ENCODE assay signal across 11 cellular contexts in genomic region chr2:239291505-239292350, GRCh38.
A peak's percentile ranks its signal among the peaks of the same experiment; 100 is the strongest.
DNase-seq lines count a peak whose midpoint lies in the region; ATAC-seq and TF ChIP-seq lines count a peak whose summit lies in the region.
"Had no signal": no experiment of that assay in that cellular context is flagged by ENCODE, and none has a peak within 500 bp of the region (broad histone marks: within the 10 kb centered on the region; RNA-seq: fewer than 3 reads in every experiment).

No MANE protein-coding gene starts in this region.

- peaks cover 76% of the 10 kb centered on the region for H3K4me1 Mint-ChIP-seq in CD4-positive, alpha-beta T cell (ENCODE audit: low read depth)
- peaks cover 67% of the 10 kb centered on the region for H3K4me1 Mint-ChIP-seq in activated T-helper 2 cell treated with anti-CD3 and anti-CD28 coated beads, Interferon-gamma antibody, Interleukin-2, Interleukin-4, amounts not matched to agents 10 μg/mL and 5 μg/mL and 100 μg/mL, durations not matched to agents 14 hours and 24 hours and 36 hours (ENCODE audit: low read depth)
- H3K4me1 Mint-ChIP-seq in activated T-cell treated with anti-CD3 and anti-CD28 coated beads, Interleukin-2, amount 50 U/mL, for 4 hours (ENCODE audit: low read depth) = peaks cover 78% of the 10 kb centered on the region

- no peak for TF ChIP-seq CTCF in CD4-positive, alpha-beta T cell (IDR thresholded peaks at IDR 0.05)

- H3K9me3 Mint-ChIP-seq in CD4-positive, alpha-beta T cell = no peaks in the 10 kb centered on the region
- H3K9me3 Mint-ChIP-seq in activated T-helper 2 cell treated with anti-CD3 and anti-CD28 coated beads, Interferon-gamma antibody, Interleukin-2, Interleukin-4, amounts not matched to agents 10 μg/mL and 5 μg/mL and 100 μg/mL, durations not matched to agents 14 hours and 24 hours and 36 hours = no peaks in the 10 kb centered on the region
- H3K9me3 Mint-ChIP-seq in activated T-cell treated with anti-CD3 and anti-CD28 coated beads, Interleukin-2, amount 50 U/mL, for 4 hours = no peaks in the 10 kb centered on the region

- H3K18ac ChIP-seq in neuronal stem cell (ENCODE audit: low read length) = peak overlapping the region; percentile 97

- no CpG with 5 or more reads among the region's 29 CpGs for WGBS in neuronal stem cell (ENCODE audit: extremely low coverage in 2 of 2, insufficient read length in 2 of 2, insufficient replicate concordance in 1 of 2), 2 donors

- H2BK120ac ChIP-seq in neuronal stem cell (ENCODE audit: low read depth, low read length) = peak overlapping the region; percentile 85

- H3K27ac Mint-ChIP-seq in CD4-positive, alpha-beta T cell = peak overlapping the region; percentile 95
- H3K27ac Mint-ChIP-seq in activated T-helper 2 cell treated with anti-CD3 and anti-CD28 coated beads, Interferon-gamma antibody, Interleukin-2, Interleukin-4, amounts not matched to agents 10 μg/mL and 5 μg/mL and 100 μg/mL, durations not matched to agents 14 hours and 24 hours and 36 hours = no peak overlapping the region
- H3K27ac Mint-ChIP-seq: activated CD4-positive, alpha-beta T cell treated with anti-CD3 and anti-CD28 coated beads for 36 hours had no signal

- H2BK5ac ChIP-seq in neuronal stem cell (ENCODE audit: low read length) = peak overlapping the region; percentile 82

- H3K9me3 ChIP-seq in CD4-positive, alpha-beta T cell (ENCODE audit: control insufficient read depth, low read length) = no peaks in the 10 kb centered on the region
- H3K9me3 ChIP-seq in neuronal stem cell (replicated peaks in 1 of 2; ENCODE audit: control insufficient read depth in 2 of 2, insufficient read depth in 1 of 2, low read depth in 1 of 2, low read length in 2 of 2) = peaks cover 0 to 2% of the 10 kb centered on the region in 2 donors
- H3K9me3 ChIP-seq: Caco-2, left lung had no signal

- H3K27ac ChIP-seq in CD4-positive, alpha-beta T cell (ENCODE audit: low read depth, low read length) = no peak overlapping the region
- H3K27ac ChIP-seq in neuronal stem cell (replicated peaks; ENCODE audit: low read length) = peak overlapping the region; percentile 76
- H3K27ac ChIP-seq: left lung had no signal

- H3K4me1 ChIP-seq in neuronal stem cell (ENCODE audit: control insufficient read depth in 2 of 2, insufficient read depth in 1 of 2, low read depth in 1 of 2, low read length in 2 of 2) = peaks cover 58 to 79% of the 10 kb centered on the region in 2 donors

- no peaks in the 10 kb centered on the region for H3K27me3 ChIP-seq in CD4-positive, alpha-beta T cell (ENCODE audit: control insufficient read depth, insufficient read depth, low read length)
- H3K27me3 ChIP-seq in neuronal stem cell (ENCODE audit: control insufficient read depth in 3 of 3, insufficient read depth in 3 of 3, low read depth in 1 of 3, low read length in 3 of 3) = peaks cover 0 to 2% (median 0%) of the 10 kb centered on the region in 3 experiments
- H3K27me3 ChIP-seq: left lung had no signal

- DNase-seq in CD4-positive, alpha-beta T cell = no peak
- DNase-seq in NCI-H345 (lab: John Stamatoyannopoulos, UW) = peak; percentile 87
- DNase-seq in Right ventricle myocardium inferior (ENCODE audit: missing footprints) = peak; percentile 54
- DNase-seq in neuronal stem cell (ENCODE audit: low spot score) = peak; percentile 82
- no peak for DNase-seq in activated T-helper 2 cell treated with anti-CD3 and anti-CD28 coated beads, Interferon-gamma antibody, Interleukin-2, Interleukin-4, amounts not matched to agents 10 μg/mL and 5 μg/mL and 100 μg/mL, durations not matched to agents 14 hours and 24 hours and 36 hours (ENCODE audit: low spot score)
- no peak for DNase-seq in activated T-cell treated with anti-CD3 and anti-CD28 coated beads, Interleukin-2, amount 50 U/mL, for 4 hours
- no peak for DNase-seq in activated CD4-positive, alpha-beta T cell treated with anti-CD3 and anti-CD28 coated beads for 48 hours
- DNase-seq: activated CD4-positive, alpha-beta T cell treated with anti-CD3 and anti-CD28 coated beads for 36 hours; Caco-2 had no signal

- no peaks in the 10 kb centered on the region for H3K27me3 Mint-ChIP-seq in CD4-positive, alpha-beta T cell
- no peaks in the 10 kb centered on the region for H3K27me3 Mint-ChIP-seq in activated T-helper 2 cell treated with anti-CD3 and anti-CD28 coated beads, Interferon-gamma antibody, Interleukin-2, Interleukin-4, amounts not matched to agents 10 μg/mL and 5 μg/mL and 100 μg/mL, durations not matched to agents 14 hours and 24 hours and 36 hours (ENCODE audit: low read depth)
- H3K27me3 Mint-ChIP-seq in activated T-cell treated with anti-CD3 and anti-CD28 coated beads, Interleukin-2, amount 50 U/mL, for 4 hours (ENCODE audit: low read depth) = no peaks in the 10 kb centered on the region

- H3K9ac ChIP-seq in neuronal stem cell (ENCODE audit: low read depth, low read length, poor library complexity) = peak overlapping the region; percentile 91

- H2BK12ac ChIP-seq in neuronal stem cell (ENCODE audit: low read length) = peak overlapping the region; percentile 64

- peak overlapping the region; percentile 84 for H2BK15ac ChIP-seq in neuronal stem cell (ENCODE audit: low read length)

- H3K23ac ChIP-seq in neuronal stem cell (ENCODE audit: low read depth, low read length, poor library complexity) = peak overlapping the region; percentile 8

- CTCF ChIA-PET in CD4-positive, alpha-beta T cell (lab: Charles Lee) = interaction anchor here (7.8 kb wide), 1 partner anchor 24 kb away, joined by 79 read pairs; no protein-coding TSS in a partner anchor

- intact Hi-C loops in CD4-positive, alpha-beta T cell (cut with DNase I, micrococcal nuclease) = loop anchor here in 1 of 2 experiments (2.0 to 5.0 kb wide), 2 partner anchors 17 to 36 kb away; no protein-coding TSS in a partner anchor
- intact Hi-C loops in Right ventricle myocardium inferior (cut with DNase I) = no loop called here
- intact Hi-C loops in activated T-helper 2 cell treated with anti-CD3 and anti-CD28 coated beads, Interferon-gamma antibody, Interleukin-2, Interleukin-4, amounts not matched to agents 10 μg/mL and 5 μg/mL and 100 μg/mL, durations not matched to agents 14 hours and 24 hours and 36 hours (cut with micrococcal nuclease) = no loop called here

- H3K36me3 ChIP-seq in neuronal stem cell (replicated peaks in 1 of 2; ENCODE audit: control insufficient read depth in 2 of 2, insufficient read depth in 2 of 2, low read length in 2 of 2) = no peaks in the 10 kb centered on the region
- H3K36me3 ChIP-seq: left lung had no signal

- peak overlapping the region; percentile 86 for H2AK5ac ChIP-seq in neuronal stem cell (ENCODE audit: low read depth, low read length)

- H3K4ac ChIP-seq in neuronal stem cell (ENCODE audit: low read length) = peak overlapping the region; percentile 93

- H3K4me2 ChIP-seq in neuronal stem cell (ENCODE audit: insufficient read depth, low read length, poor library complexity, severe bottlenecking) = no peak overlapping the region

- H3K4me3 Mint-ChIP-seq in CD4-positive, alpha-beta T cell = no peak overlapping the region
- no peak overlapping the region for H3K4me3 Mint-ChIP-seq in activated T-helper 2 cell treated with anti-CD3 and anti-CD28 coated beads, Interferon-gamma antibody, Interleukin-2, Interleukin-4, amounts not matched to agents 10 μg/mL and 5 μg/mL and 100 μg/mL, durations not matched to agents 14 hours and 24 hours and 36 hours (ENCODE audit: low read depth)
- no peak overlapping the region for H3K4me3 Mint-ChIP-seq in activated T-cell treated with anti-CD3 and anti-CD28 coated beads, Interleukin-2, amount 50 U/mL, for 4 hours
- H3K4me3 Mint-ChIP-seq: activated CD4-positive, alpha-beta T cell treated with anti-CD3 and anti-CD28 coated beads for 36 hours had no signal

- no peak for ATAC-seq in CD4-positive, alpha-beta T cell (ENCODE audit: poor library complexity)
- ATAC-seq in Right ventricle myocardium inferior (no peak), HG03108 (IDR thresholded peaks at IDR 0.05; ENCODE audit: unreplicated experiment) (no peak)
- ATAC-seq in activated T-cell treated with anti-CD3 and anti-CD28 coated beads, Interleukin-2, amount 50 U/mL, for 4 hours = no peak
- ATAC-seq: activated CD4-positive, alpha-beta T cell treated with anti-CD3 and anti-CD28 coated beads for 36 hours; left lung had no signal

- no peak overlapping the region for H3K14ac ChIP-seq in neuronal stem cell (ENCODE audit: low read length)

- POLR2A ChIA-PET in CD4-positive, alpha-beta T cell (lab: Charles Lee) = interaction anchor here (0.6 to 1.2 kb wide), 2 partner anchors 30 to 53 kb away, joined by 3 read pairs; no protein-coding TSS in a partner anchor

- H3K36me3 Mint-ChIP-seq in CD4-positive, alpha-beta T cell (ENCODE audit: low read depth) = peaks cover 7% of the 10 kb centered on the region
- peaks cover 19% of the 10 kb centered on the region for H3K36me3 Mint-ChIP-seq in activated T-helper 2 cell treated with anti-CD3 and anti-CD28 coated beads, Interferon-gamma antibody, Interleukin-2, Interleukin-4, amounts not matched to agents 10 μg/mL and 5 μg/mL and 100 μg/mL, durations not matched to agents 14 hours and 24 hours and 36 hours (ENCODE audit: low read depth)
- H3K36me3 Mint-ChIP-seq in activated T-cell treated with anti-CD3 and anti-CD28 coated beads, Interleukin-2, amount 50 U/mL, for 4 hours (ENCODE audit: insufficient read depth) = peaks cover 11% of the 10 kb centered on the region

- H4K91ac ChIP-seq in neuronal stem cell (ENCODE audit: low read depth, low read length, poor library complexity) = no peak overlapping the region

- peak overlapping the region; percentile 74 for H4K8ac ChIP-seq in neuronal stem cell (ENCODE audit: low read depth, low read length)

- peak overlapping the region; percentile 79 for H2AFZ ChIP-seq in neuronal stem cell (ENCODE audit: low read length)

- no peak overlapping the region for H3K4me3 ChIP-seq in neuronal stem cell (ENCODE audit: low read length in 2 of 2)
- H3K4me3 ChIP-seq: left lung had no signal

- H3K79me1 ChIP-seq in neuronal stem cell (ENCODE audit: low read depth, low read length) = peaks cover 9% of the 10 kb centered on the region

Comparison
In these comparisons a context has a peak if more than half of its experiments do, and no peak if none do; other contexts are left out.
1. DNase-seq: peak in NCI-H345 (single experiment), Right ventricle myocardium inferior (single experiment) and neuronal stem cell (single experiment); none in CD4-positive, alpha-beta T cell (0 of 10), activated T-helper 2 cell treated with anti-CD3 and anti-CD28 coated beads, Interferon-gamma antibody, Interleukin-2, Interleukin-4, amounts not matched to agents 10 μg/mL and 5 μg/mL and 100 μg/mL, durations not matched to agents 14 hours and 24 hours and 36 hours (single experiment), activated T-cell treated with anti-CD3 and anti-CD28 coated beads, Interleukin-2, amount 50 U/mL, for 4 hours (single experiment) and activated CD4-positive, alpha-beta T cell treated with anti-CD3 and anti-CD28 coated beads for 48 hours (single experiment).